ENCODE assay signal across 21 cellular contexts in genomic region chr10:109343293-109343692, GRCh38.
A peak's percentile ranks its signal among the peaks of the same experiment; 100 is the strongest.
DNase-seq lines count a peak whose midpoint lies in the region; ATAC-seq and TF ChIP-seq lines count a peak whose summit lies in the region.
"Had no signal": no experiment of that assay in that cellular context is flagged by ENCODE, and none has a peak within 500 bp of the region (broad histone marks: within the 10 kb centered on the region; RNA-seq: fewer than 3 reads in every experiment).

No MANE protein-coding gene starts in this region.

- DNase-seq in HCEC 1CT, result peak; percentile 79
- DNase-seq in RPMI7951 (ENCODE audit: low read depth), result peak; percentile 1
- DNase-seq in fibroblast of pulmonary artery (ENCODE audit: low read depth), result peak; percentile 1
- DNase-seq in NAMALWA (ENCODE audit: low spot score), result no peak
- DNase-seq in WERI-Rb-1, result no peak
- DNase-seq: activated CD4-positive, alpha-beta memory T cell treated with anti-CD3 and anti-CD28 coated beads, Interleukin-2, amount 10 ng/mL, durations not matched to agents 7 days and 5 days; activated naive CD4-positive, alpha-beta T cell treated with anti-CD3 and anti-CD28 coated beads, Interleukin-2, amount 50 U/mL, for 16 hours; activated T-cell treated with anti-CD3 and anti-CD28 coated beads, Interleukin-2, amount 50 U/mL, for 1 hour; brain microvascular endothelial cell; Calu3; dermis blood vessel endothelial cell; erythroblast; GDM1; glutamatergic neuron; NCI-H1048; NCI-H2081; stimulated activated CD4-positive, alpha-beta T cell treated with anti-CD3 and anti-CD28 coated beads, Interleukin-4, amount 100 ng/mL, for 24 hours had no signal

- no peaks in the 10 kb centered on the region for H3K27me3 Mint-ChIP-seq in stimulated activated memory B cell treated with anti-CD40 and anti-IgM and Interleukin-4, amounts not matched to agents 10 μg/mL and 1 μg/mL and 100 μg/mL, for 72 hours
- H3K27me3 Mint-ChIP-seq: activated CD4-positive, alpha-beta memory T cell treated with anti-CD3 and anti-CD28 coated beads, Interleukin-2, amount 10 ng/mL, durations not matched to agents 7 days and 5 days; IgD-negative memory B cell had no signal

- H3K4me1 Mint-ChIP-seq in stimulated activated memory B cell treated with anti-CD40 and anti-IgM and Interleukin-4, amounts not matched to agents 10 μg/mL and 1 μg/mL and 100 μg/mL, for 72 hours, result no peaks in the 10 kb centered on the region
- H3K4me1 Mint-ChIP-seq: activated CD4-positive, alpha-beta memory T cell treated with anti-CD3 and anti-CD28 coated beads, Interleukin-2, amount 10 ng/mL, durations not matched to agents 7 days and 5 days; IgD-negative memory B cell had no signal

- H3K36me3 ChIP-seq in WERI-Rb-1, result no peaks in the 10 kb centered on the region
- H3K36me3 ChIP-seq: brain microvascular endothelial cell had no signal

- no peak overlapping the region for H3K27ac ChIP-seq in WERI-Rb-1
- H3K27ac ChIP-seq: brain microvascular endothelial cell had no signal

- H3K27ac Mint-ChIP-seq in stimulated activated memory B cell treated with anti-CD40 and anti-IgM and Interleukin-4, amounts not matched to agents 10 μg/mL and 1 μg/mL and 100 μg/mL, for 72 hours, result no peak overlapping the region
- H3K27ac Mint-ChIP-seq: activated CD4-positive, alpha-beta memory T cell treated with anti-CD3 and anti-CD28 coated beads, Interleukin-2, amount 10 ng/mL, durations not matched to agents 7 days and 5 days; IgD-negative memory B cell; T-helper 1 cell treated with Interleukin-12 subunit alpha and Interleukin-12 subunit beta and Interleukin-4 antibody, amounts not matched to agents 30 μg/mL and 1 μg/mL, for 36 hours had no signal

- no peaks in the 10 kb centered on the region for H3K9me3 ChIP-seq in WERI-Rb-1 (ENCODE audit: severe bottlenecking)

- no peaks in the 10 kb centered on the region for H3K36me3 Mint-ChIP-seq in stimulated activated memory B cell treated with anti-CD40 and anti-IgM and Interleukin-4, amounts not matched to agents 10 μg/mL and 1 μg/mL and 100 μg/mL, for 72 hours
- H3K36me3 Mint-ChIP-seq: IgD-negative memory B cell had no signal

- H3K27me3 ChIP-seq in WERI-Rb-1 (ENCODE audit: insufficient read depth, low read depth, severe bottlenecking), result no peaks in the 10 kb centered on the region
- H3K27me3 ChIP-seq: brain microvascular endothelial cell had no signal

- H3K9me3 Mint-ChIP-seq in stimulated activated memory B cell treated with anti-CD40 and anti-IgM and Interleukin-4, amounts not matched to agents 10 μg/mL and 1 μg/mL and 100 μg/mL, for 72 hours, result peaks cover 2% of the 10 kb centered on the region
- H3K9me3 Mint-ChIP-seq: T-helper 1 cell treated with Interleukin-12 subunit alpha and Interleukin-12 subunit beta and Interleukin-4 antibody, amounts not matched to agents 30 μg/mL and 1 μg/mL, for 36 hours had no signal

- peak; percentile 34 for ATAC-seq in stimulated activated memory B cell treated with anti-CD40 and anti-IgM and Interleukin-4, amounts not matched to agents 10 μg/mL and 1 μg/mL and 100 μg/mL, for 72 hours
- ATAC-seq in HG02798 (IDR thresholded peaks at IDR 0.05; ENCODE audit: poor library complexity, unreplicated experiment), result no peak

- H3K4me3 Mint-ChIP-seq in stimulated activated memory B cell treated with anti-CD40 and anti-IgM and Interleukin-4, amounts not matched to agents 10 μg/mL and 1 μg/mL and 100 μg/mL, for 72 hours, result no peak overlapping the region
- H3K4me3 Mint-ChIP-seq: activated CD4-positive, alpha-beta memory T cell treated with anti-CD3 and anti-CD28 coated beads, Interleukin-2, amount 10 ng/mL, durations not matched to agents 7 days and 5 days; IgD-negative memory B cell; T-helper 1 cell treated with Interleukin-12 subunit alpha and Interleukin-12 subunit beta and Interleukin-4 antibody, amounts not matched to agents 30 μg/mL and 1 μg/mL, for 36 hours had no signal

- no peak for TF ChIP-seq CTCF in fibroblast of pulmonary artery (IDR thresholded peaks at IDR 0.05; ENCODE audit: low read length, missing control alignments)
- TF ChIP-seq CTCF in WERI-Rb-1 (IDR thresholded peaks at IDR 0.05; ENCODE audit: low read depth, low read length), result no peak

- H3K4me3 ChIP-seq in fibroblast of pulmonary artery (replicated peaks; ENCODE audit: low read depth, low read length) (no peak overlapping the region), WERI-Rb-1 (ENCODE audit: low read depth, low read length) (no peak overlapping the region)

Comparison
In these comparisons a context has a peak if more than half of its experiments do, and no peak if none do; other contexts are left out.
1. DNase-seq: peak in HCEC 1CT (single experiment), RPMI7951 (single experiment) and fibroblast of pulmonary artery (single experiment); none in NAMALWA (single experiment) and WERI-Rb-1 (single experiment).